1 cellular context compared by ENCODE assay signal in the genomic region with DNA sequence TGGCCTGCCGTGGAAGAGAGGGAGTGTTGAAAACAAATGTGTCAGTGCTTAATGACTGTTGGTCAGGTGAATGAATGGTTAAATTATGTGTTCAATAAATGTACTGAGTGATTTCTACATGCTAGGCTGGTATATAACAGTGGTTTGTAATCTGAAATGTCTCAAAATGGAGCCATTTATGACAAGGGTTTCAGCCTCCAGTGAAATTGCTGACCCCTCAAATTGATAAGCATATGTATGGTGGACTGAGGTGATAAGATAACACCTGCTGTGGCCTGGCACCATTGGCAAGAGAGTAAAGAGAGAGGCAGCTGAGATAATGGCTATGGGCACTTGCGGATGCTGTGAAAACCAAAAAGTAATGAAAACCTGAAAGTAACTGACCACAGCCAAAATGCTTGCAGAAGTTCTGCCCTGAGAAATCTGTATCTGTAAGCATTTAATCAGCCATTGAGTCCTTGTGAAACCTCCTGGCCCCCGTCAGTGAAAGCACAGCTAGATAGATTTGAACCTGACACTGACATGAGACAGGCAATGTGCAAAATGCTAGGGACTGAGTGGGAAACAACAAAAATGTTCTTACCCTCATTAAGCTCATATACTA.
TF ChIP-seq lines count a peak whose summit lies in the region.

No MANE protein-coding gene starts in this region.

TF ChIP-seq in K562, 482 proteins besides CTCF, POLR2A, EP300 and RAD21 (continued from another document and continues in another):
- TF ChIP-seq, protein P1, sequence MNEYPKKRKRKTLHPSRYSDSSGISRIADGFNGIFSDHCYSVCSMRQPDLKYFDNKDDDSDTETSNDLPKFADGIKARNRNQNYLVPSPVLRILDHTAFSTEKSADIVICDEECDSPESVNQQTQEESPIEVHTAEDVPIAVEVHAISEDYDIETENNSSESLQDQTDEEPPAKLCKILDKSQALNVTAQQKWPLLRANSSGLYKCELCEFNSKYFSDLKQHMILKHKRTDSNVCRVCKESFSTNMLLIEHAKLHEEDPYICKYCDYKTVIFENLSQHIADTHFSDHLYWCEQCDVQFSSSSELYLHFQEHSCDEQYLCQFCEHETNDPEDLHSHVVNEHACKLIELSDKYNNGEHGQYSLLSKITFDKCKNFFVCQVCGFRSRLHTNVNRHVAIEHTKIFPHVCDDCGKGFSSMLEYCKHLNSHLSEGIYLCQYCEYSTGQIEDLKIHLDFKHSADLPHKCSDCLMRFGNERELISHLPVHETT (CRISPR knock-in tag; conservative IDR thresholded peaks at IDR 0.05 in 1 of 2, IDR thresholded peaks at IDR 0.05 in 1 of 2) = no peak; a peak in 1 of 4 replicates
- no peak for TF ChIP-seq MIER1 (IDR thresholded peaks at IDR 0.05; ENCODE audit: low read depth)
- TF ChIP-seq ZC3H4 (CRISPR knock-in tag; IDR thresholded peaks at IDR 0.05; ENCODE audit: borderline replicate concordance) = no peak
- no peak for TF ChIP-seq ZMIZ1 (IDR thresholded peaks at IDR 0.05; ENCODE audit: low read depth in 2 of 2, low read length in 2 of 2)
- peak; percentile 37; the same call in 1 of the 2 replicates for TF ChIP-seq CC2D1A (IDR thresholded peaks at IDR 0.05)
- TF ChIP-seq ZBTB26 (CRISPR knock-in tag; IDR thresholded peaks at IDR 0.05) = no peak
- TF ChIP-seq BCOR (IDR thresholded peaks at IDR 0.05) = no peak
- no peak for TF ChIP-seq HLTF (IDR thresholded peaks at IDR 0.05)
- 0 out of 2 replicates have a peak, but pooled peaks have one; percentile 50 for TF ChIP-seq ZNF175 (CRISPR knock-in tag; IDR thresholded peaks at IDR 0.05; ENCODE audit: low read depth)
- no peak for TF ChIP-seq SIN3A (IDR thresholded peaks at IDR 0.05; ENCODE audit: borderline replicate concordance in 2 of 2, control insufficient read depth in 1 of 2, low read depth in 2 of 2, low read length in 2 of 2)
- TF ChIP-seq TAF9B (IDR thresholded peaks at IDR 0.05; ENCODE audit: partially characterized antibody) = no peak
- no peak for TF ChIP-seq NELFE (IDR thresholded peaks at IDR 0.05; ENCODE audit: insufficient read depth, insufficient read length)
- no peak for TF ChIP-seq GABPB2 (CRISPR knock-in tag; conservative IDR thresholded peaks at IDR 0.05)
- TF ChIP-seq, protein P2, sequence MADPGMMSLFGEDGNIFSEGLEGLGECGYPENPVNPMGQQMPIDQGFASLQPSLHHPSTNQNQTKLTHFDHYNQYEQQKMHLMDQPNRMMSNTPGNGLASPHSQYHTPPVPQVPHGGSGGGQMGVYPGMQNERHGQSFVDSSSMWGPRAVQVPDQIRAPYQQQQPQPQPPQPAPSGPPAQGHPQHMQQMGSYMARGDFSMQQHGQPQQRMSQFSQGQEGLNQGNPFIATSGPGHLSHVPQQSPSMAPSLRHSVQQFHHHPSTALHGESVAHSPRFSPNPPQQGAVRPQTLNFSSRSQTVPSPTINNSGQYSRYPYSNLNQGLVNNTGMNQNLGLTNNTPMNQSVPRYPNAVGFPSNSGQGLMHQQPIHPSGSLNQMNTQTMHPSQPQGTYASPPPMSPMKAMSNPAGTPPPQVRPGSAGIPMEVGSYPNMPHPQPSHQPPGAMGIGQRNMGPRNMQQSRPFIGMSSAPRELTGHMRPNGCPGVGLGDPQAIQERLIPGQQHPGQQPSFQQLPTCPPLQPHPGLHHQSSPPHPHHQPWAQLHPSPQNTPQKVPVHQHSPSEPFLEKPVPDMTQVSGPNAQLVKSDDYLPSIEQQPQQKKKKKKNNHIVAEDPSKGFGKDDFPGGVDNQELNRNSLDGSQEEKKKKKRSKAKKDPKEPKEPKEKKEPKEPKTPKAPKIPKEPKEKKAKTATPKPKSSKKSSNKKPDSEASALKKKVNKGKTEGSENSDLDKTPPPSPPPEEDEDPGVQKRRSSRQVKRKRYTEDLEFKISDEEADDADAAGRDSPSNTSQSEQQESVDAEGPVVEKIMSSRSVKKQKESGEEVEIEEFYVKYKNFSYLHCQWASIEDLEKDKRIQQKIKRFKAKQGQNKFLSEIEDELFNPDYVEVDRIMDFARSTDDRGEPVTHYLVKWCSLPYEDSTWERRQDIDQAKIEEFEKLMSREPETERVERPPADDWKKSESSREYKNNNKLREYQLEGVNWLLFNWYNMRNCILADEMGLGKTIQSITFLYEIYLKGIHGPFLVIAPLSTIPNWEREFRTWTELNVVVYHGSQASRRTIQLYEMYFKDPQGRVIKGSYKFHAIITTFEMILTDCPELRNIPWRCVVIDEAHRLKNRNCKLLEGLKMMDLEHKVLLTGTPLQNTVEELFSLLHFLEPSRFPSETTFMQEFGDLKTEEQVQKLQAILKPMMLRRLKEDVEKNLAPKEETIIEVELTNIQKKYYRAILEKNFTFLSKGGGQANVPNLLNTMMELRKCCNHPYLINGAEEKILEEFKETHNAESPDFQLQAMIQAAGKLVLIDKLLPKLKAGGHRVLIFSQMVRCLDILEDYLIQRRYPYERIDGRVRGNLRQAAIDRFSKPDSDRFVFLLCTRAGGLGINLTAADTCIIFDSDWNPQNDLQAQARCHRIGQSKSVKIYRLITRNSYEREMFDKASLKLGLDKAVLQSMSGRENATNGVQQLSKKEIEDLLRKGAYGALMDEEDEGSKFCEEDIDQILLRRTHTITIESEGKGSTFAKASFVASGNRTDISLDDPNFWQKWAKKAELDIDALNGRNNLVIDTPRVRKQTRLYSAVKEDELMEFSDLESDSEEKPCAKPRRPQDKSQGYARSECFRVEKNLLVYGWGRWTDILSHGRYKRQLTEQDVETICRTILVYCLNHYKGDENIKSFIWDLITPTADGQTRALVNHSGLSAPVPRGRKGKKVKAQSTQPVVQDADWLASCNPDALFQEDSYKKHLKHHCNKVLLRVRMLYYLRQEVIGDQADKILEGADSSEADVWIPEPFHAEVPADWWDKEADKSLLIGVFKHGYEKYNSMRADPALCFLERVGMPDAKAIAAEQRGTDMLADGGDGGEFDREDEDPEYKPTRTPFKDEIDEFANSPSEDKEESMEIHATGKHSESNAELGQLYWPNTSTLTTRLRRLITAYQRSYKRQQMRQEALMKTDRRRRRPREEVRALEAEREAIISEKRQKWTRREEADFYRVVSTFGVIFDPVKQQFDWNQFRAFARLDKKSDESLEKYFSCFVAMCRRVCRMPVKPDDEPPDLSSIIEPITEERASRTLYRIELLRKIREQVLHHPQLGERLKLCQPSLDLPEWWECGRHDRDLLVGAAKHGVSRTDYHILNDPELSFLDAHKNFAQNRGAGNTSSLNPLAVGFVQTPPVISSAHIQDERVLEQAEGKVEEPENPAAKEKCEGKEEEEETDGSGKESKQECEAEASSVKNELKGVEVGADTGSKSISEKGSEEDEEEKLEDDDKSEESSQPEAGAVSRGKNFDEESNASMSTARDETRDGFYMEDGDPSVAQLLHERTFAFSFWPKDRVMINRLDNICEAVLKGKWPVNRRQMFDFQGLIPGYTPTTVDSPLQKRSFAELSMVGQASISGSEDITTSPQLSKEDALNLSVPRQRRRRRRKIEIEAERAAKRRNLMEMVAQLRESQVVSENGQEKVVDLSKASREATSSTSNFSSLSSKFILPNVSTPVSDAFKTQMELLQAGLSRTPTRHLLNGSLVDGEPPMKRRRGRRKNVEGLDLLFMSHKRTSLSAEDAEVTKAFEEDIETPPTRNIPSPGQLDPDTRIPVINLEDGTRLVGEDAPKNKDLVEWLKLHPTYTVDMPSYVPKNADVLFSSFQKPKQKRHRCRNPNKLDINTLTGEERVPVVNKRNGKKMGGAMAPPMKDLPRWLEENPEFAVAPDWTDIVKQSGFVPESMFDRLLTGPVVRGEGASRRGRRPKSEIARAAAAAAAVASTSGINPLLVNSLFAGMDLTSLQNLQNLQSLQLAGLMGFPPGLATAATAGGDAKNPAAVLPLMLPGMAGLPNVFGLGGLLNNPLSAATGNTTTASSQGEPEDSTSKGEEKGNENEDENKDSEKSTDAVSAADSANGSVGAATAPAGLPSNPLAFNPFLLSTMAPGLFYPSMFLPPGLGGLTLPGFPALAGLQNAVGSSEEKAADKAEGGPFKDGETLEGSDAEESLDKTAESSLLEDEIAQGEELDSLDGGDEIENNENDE (IDR thresholded peaks at IDR 0.05; ENCODE audit: low read depth, low read length) = no peak
- no peak for TF ChIP-seq NCOA1 (IDR thresholded peaks at IDR 0.05; ENCODE audit: low read depth)
- TF ChIP-seq ZNF407 (IDR thresholded peaks at IDR 0.05; ENCODE audit: low read depth) = no peak
- no peak for TF ChIP-seq TOE1 (IDR thresholded peaks at IDR 0.05; ENCODE audit: borderline replicate concordance)
- no peak for TF ChIP-seq TOE1 (CRISPR knock-in tag; IDR thresholded peaks at IDR 0.05; ENCODE audit: borderline replicate concordance, low read depth)
- TF ChIP-seq ARHGAP35 (IDR thresholded peaks at IDR 0.05; ENCODE audit: partially characterized antibody) = no peak
- TF ChIP-seq CBX3 (IDR thresholded peaks at IDR 0.05; ENCODE audit: borderline replicate concordance in 1 of 2, low read length in 2 of 2) = no peak
- no peak for TF ChIP-seq ZNF324 (CRISPR knock-in tag; IDR thresholded peaks at IDR 0.05)
- 0 out of 2 replicates have a peak, but pooled peaks have one; percentile 23 for TF ChIP-seq SMAD3 (CRISPR knock-in tag; conservative IDR thresholded peaks at IDR 0.05)
- TF ChIP-seq THRAP3 (IDR thresholded peaks at IDR 0.05; ENCODE audit: borderline replicate concordance) = no peak
- TF ChIP-seq YBX1 (IDR thresholded peaks at IDR 0.05) = no peak
